ENCODE assay signal across 10 cellular contexts in the genomic region with DNA sequence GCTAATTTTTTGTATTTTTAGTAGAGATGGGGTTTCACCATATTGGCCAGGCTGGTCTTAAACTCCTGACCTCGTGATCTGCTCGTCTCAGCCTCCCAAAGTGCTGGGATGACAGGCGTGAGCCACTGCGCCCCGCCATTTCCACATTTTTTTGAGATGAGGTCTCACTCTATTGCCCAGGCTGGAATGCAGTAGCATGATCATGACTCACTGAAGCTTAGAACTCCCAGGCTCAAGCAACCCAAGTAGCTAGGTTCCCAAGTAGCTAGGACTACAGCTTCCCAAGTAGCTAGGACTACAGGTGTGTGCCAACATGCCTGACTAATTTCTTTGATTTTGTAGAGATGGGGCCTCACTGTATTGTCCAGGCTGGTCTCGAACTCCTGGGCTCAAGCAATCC. TPM values are rescaled to one million over a fixed set of nuclear protein-coding genes. Genes with fewer than 3 reads are reported as not detected.
DNase-seq lines count a peak whose midpoint lies in the region; TF ChIP-seq lines count a peak whose summit lies in the region.
"Not testable (repeated sequence)": the region's sequence is repeated elsewhere in the genome, so short reads cannot be mapped to it uniquely, and the experiment has no call there.
"Had no signal": no experiment of that assay in that cellular context is flagged by ENCODE, and none has a peak within 500 bp of the region (broad histone marks: within the 10 kb centered on the region; RNA-seq: fewer than 3 reads in every experiment).

No MANE protein-coding gene starts in this region.

- not testable (repeated sequence) for H3K27me3 ChIP-seq in GM23248 (replicated peaks; ENCODE audit: insufficient read depth); mammary epithelial cell (ENCODE audit: insufficient read depth, low read length)

- not testable (repeated sequence) for H3K36me3 ChIP-seq in GM23248 (ENCODE audit: low read depth); mammary epithelial cell (ENCODE audit: insufficient read depth, low read length)

- not testable (repeated sequence) for H3F3A ChIP-seq in GM23248 (ENCODE audit: insufficient read depth)

- H2AFZ ChIP-seq in GM23248, result peak overlapping the region; percentile 49; the same call in 1 of the 2 replicates
- H2AFZ ChIP-seq in mammary epithelial cell (ENCODE audit: low read depth, low read length), result not testable (repeated sequence)

- WGBS in GM23248 (ENCODE audit: low coverage in 1 of 2, low lambda C conversion rate in 2 of 2, missing lambda C conversion rate in 2 of 2), 2 experiments, result 7% methylated on average over 6 of the region's 6 CpGs
- 2% methylated on average over 6 of the region's 6 CpGs for WGBS in mammary epithelial cell (ENCODE audit: low coverage, missing lambda C conversion rate)

- H3K9ac ChIP-seq in GM23248, result peak overlapping the region; percentile 40
- H3K9ac ChIP-seq in mammary epithelial cell (ENCODE audit: insufficient read depth, low read length), result not testable (repeated sequence)

- BruUV-seq in mammary epithelial cell (replicated peaks; lab: Mats Ljungman, UMichigan), result not testable (repeated sequence)

- in situ Hi-C loops in GM23248 (cut with MboI), result not testable (repeated sequence)
- in situ Hi-C loops in mammary epithelial cell (cut with MboI; ENCODE audit: low sequenced_read_pairs in 2 of 2), result loop anchor here in 1 of 2 donors (5.0 kb wide), 1 partner anchor 64 kb away; a partner anchor contains a TSS

- dilution Hi-C loops in mammary epithelial cell (cut with HindIII; ENCODE audit: low sequenced_read_pairs), result loop anchor here (5.0 to 10.0 kb wide), 4 partner anchors 59 to 216 kb away; a partner anchor contains a TSS

- peak overlapping the region; percentile 76 for H3K27ac ChIP-seq in GM23248
- H3K27ac ChIP-seq in mammary epithelial cell (ENCODE audit: insufficient read depth, low read depth, low read length), result peak overlapping the region; percentile 98

- H3K9me2 ChIP-seq in GM23248 (ENCODE audit: insufficient read depth), result not testable (repeated sequence)

- DNase-seq in AG09309 (ENCODE audit: low read depth), result peak; percentile 89
- peak; percentile 96 for DNase-seq in GM23248
- DNase-seq in M059J (ENCODE audit: low read depth), result peak; percentile 99
- peak; percentile 80 to 91 for DNase-seq in SW 1271 (lab: John Stamatoyannopoulos, UW)
- peak; percentile 98 for DNase-seq in mammary epithelial cell
- DNase-seq in fibroblast of mammary gland (ENCODE audit: low read depth), result peak; percentile 97
- DNase-seq in kidney glomerular epithelial cell (lab: John Stamatoyannopoulos, UW), result peak; percentile 94
- DNase-seq in skeletal muscle cell (ENCODE audit: low read depth), result peak; percentile 69

- not testable (repeated sequence) for H3K4me3 ChIP-seq in AG09309 (ENCODE audit: control insufficient read depth, low read depth, low read length); GM23248; mammary epithelial cell (replicated peaks in 1 of 3; ENCODE audit: insufficient read depth in 1 of 3, low read depth in 2 of 3, low read length in 3 of 3); fibroblast of mammary gland (ENCODE audit: control insufficient read depth, low read depth, low read length); skeletal muscle cell (ENCODE audit: low read depth, low read length)

- not testable (repeated sequence) for H3K9me3 ChIP-seq in GM23248 (ENCODE audit: low read depth); mammary epithelial cell (replicated peaks; ENCODE audit: insufficient read depth, low read length)

- TF ChIP-seq CTCF in AG09309 (IDR thresholded peaks at IDR 0.05; ENCODE audit: control insufficient read depth, insufficient read depth, low read depth, low read length, missing control alignments); mammary epithelial cell (conservative IDR thresholded peaks at IDR 0.05 in 1 of 2, IDR thresholded peaks at IDR 0.05 in 1 of 2; ENCODE audit: extremely low read depth in 1 of 2, insufficient read depth in 1 of 2, low read depth in 1 of 2, low read length in 2 of 2); fibroblast of mammary gland (conservative IDR thresholded peaks at IDR 0.05; ENCODE audit: control insufficient read depth, insufficient read depth, low read depth, low read length): not testable (repeated sequence)

- intact Hi-C loops in mammary epithelial cell (cut with micrococcal nuclease), result loop anchor here (5.0 kb wide), 1 partner anchor 84 kb away; no protein-coding TSS in a partner anchor

- H3K4me1 ChIP-seq in GM23248 (ENCODE audit: insufficient read depth), result peaks cover 22% of the 10 kb centered on the region
- H3K4me1 ChIP-seq in mammary epithelial cell (ENCODE audit: insufficient read depth, low read length), result peaks cover 28% of the 10 kb centered on the region

- H4K20me1 ChIP-seq in GM23248 (ENCODE audit: insufficient read depth); mammary epithelial cell (ENCODE audit: insufficient read depth, low read length): not testable (repeated sequence)

- CTCF ChIA-PET in mammary epithelial cell (lab: Charles Lee; ENCODE audit: low non-redundant PET), result not testable (repeated sequence)

- peak overlapping the region; percentile 16 for H3K4me2 ChIP-seq in GM23248 (ENCODE audit: unreplicated experiment)
- H3K4me2 ChIP-seq in mammary epithelial cell (ENCODE audit: insufficient read depth, low read depth, low read length), result not testable (repeated sequence)

- H3K79me2 ChIP-seq in GM23248 (ENCODE audit: insufficient read depth); mammary epithelial cell (ENCODE audit: insufficient read depth, low read length): not testable (repeated sequence)

RNA-seq across cellular contexts. Expression of a gene that starts 3.7 kb away (rescaled TPM):
- 4.5 and 5.3 TPM in 2 replicates for total RNA-seq in GM23248 (2014; rRNA removed; shearing (Covaris generic))
- polyA plus RNA-seq in GM23248 (2016; fragmentation: Nextera tagmentation; extraction: Ambion mirVana) (4.9 and 5.6 TPM in 2 replicates), mammary epithelial cell (3.1 TPM)
- 1.9 and 3.6 TPM in 2 replicates for total RNA-seq in M059J (2014; rRNA removed; shearing (Covaris generic))
- total RNA-seq in mammary epithelial cell, result 10 to 100 TPM; 10.2 to 13.1 TPM
- polyA minus RNA-seq in mammary epithelial cell, result 41.8 TPM

RNA-seq across cellular contexts. Expression of a gene that starts 11.6 kb away (rescaled TPM):
- 0.43 TPM in 1 of 2 replicates, not detected in the other for total RNA-seq in GM23248 (2014; rRNA removed; shearing (Covaris generic))
- 0.66 and 0.85 TPM in 2 replicates for polyA plus RNA-seq in GM23248 (2016; fragmentation: Nextera tagmentation; extraction: Ambion mirVana)
- total RNA-seq in M059J (2014; rRNA removed; shearing (Covaris generic)), result 0.39 and 0.44 TPM in 2 replicates
- 1 to 10 TPM in 1 of 2 donors, under 1 TPM in 1; 0.42 to 1.3 TPM for total RNA-seq in mammary epithelial cell
- polyA plus RNA-seq in mammary epithelial cell, result 0.93 TPM
- not detected for polyA minus RNA-seq in mammary epithelial cell
- total RNA-seq: mononuclear cell had no signal
- polyA plus RNA-seq: IgD-negative memory B cell had no signal

RNA-seq across cellular contexts. Expression of a gene that starts 40.4 kb away (rescaled TPM):
- 3.8 and 4.3 TPM in 2 replicates for total RNA-seq in GM23248 (2014; rRNA removed; shearing (Covaris generic))
- polyA plus RNA-seq in GM23248 (2016; fragmentation: Nextera tagmentation; extraction: Ambion mirVana) (9.4 and 9.7 TPM in 2 replicates), mammary epithelial cell (12.3 TPM)
- total RNA-seq in M059J (2014; rRNA removed; shearing (Covaris generic)), result 14.1 and 21.9 TPM in 2 replicates
- 10 to 100 TPM; 17.7 to 63.4 TPM for total RNA-seq in mammary epithelial cell
- polyA minus RNA-seq in mammary epithelial cell, result 38.8 TPM
